ENCODE assay signal across 7 cellular contexts in genomic region chr1:9823693-9823942, GRCh38. TPM values are rescaled to one million over a fixed set of nuclear protein-coding genes. Genes with fewer than 3 reads are reported as not detected.
DNase-seq lines count a peak whose midpoint lies in the region; ATAC-seq and TF ChIP-seq lines count a peak whose summit lies in the region.

No MANE protein-coding gene starts in this region.

- H3K9me3 ChIP-seq in IMR-90 (ENCODE audit: control insufficient read depth, insufficient read depth, low read length), result no peaks in the 10 kb centered on the region
- no peaks in the 10 kb centered on the region for H3K9me3 ChIP-seq in neural cell (ENCODE audit: low read length)

- TF ChIP-seq RAD21 in IMR-90 (IDR thresholded peaks at IDR 0.05; ENCODE audit: low read length), result no peak
- no peak for TF ChIP-seq RAD21 in neural cell (conservative IDR thresholded peaks at IDR 0.05)

- peak overlapping the region; percentile 83 for H2AK9ac ChIP-seq in IMR-90 (replicated peaks; ENCODE audit: low read depth, low read length, poor library complexity)

- no peak overlapping the region for H3K23ac ChIP-seq in IMR-90 (ENCODE audit: low read depth, low read length)

- 0 out of 2 replicates have a peak, but pooled peaks cover 2% of the 10 kb centered on the region for H3K4me1 ChIP-seq in IMR-90 (ENCODE audit: control insufficient read depth, insufficient read depth, low read length)

- H3K79me1 ChIP-seq in IMR-90 (ENCODE audit: low read depth in 1 of 2, low read length in 2 of 2), result peaks cover 12 to 33% of the 10 kb centered on the region in 2 experiments

- no peak overlapping the region for H3K18ac ChIP-seq in IMR-90 (ENCODE audit: low read depth, low read length)

- no peak overlapping the region for H4K91ac ChIP-seq in IMR-90 (ENCODE audit: insufficient read depth, low read depth, low read length)

- H3K4me3 ChIP-seq in IMR-90 (ENCODE audit: insufficient read depth, low read depth, low read length) (peak overlapping the region; percentile 94), dorsolateral prefrontal cortex (peak overlapping the region in 57 of 59 donors; percentile 71 to 96 (median 90)), neural cell (ENCODE audit: low read length) (peak overlapping the region; percentile 94)

- BruUV-seq in IMR-90 (replicated peaks; lab: Mats Ljungman, UMichigan), result no TSS peak

- no peak overlapping the region for H3K14ac ChIP-seq in IMR-90 (replicated peaks; ENCODE audit: low read depth, low read length)

- CTCF ChIA-PET in IMR-90 (lab: Yijun Ruan, JAX), result no interaction called here

- no peak overlapping the region for H2BK20ac ChIP-seq in IMR-90 (ENCODE audit: low read depth, low read length)

- H2BK120ac ChIP-seq in IMR-90 (ENCODE audit: low read depth, low read length), result no peak overlapping the region

- H3K9me1 ChIP-seq in IMR-90 (ENCODE audit: insufficient read depth, low read length), result peaks cover 7% of the 10 kb centered on the region; the same call in 1 of the 2 replicates

- no peak overlapping the region for H3K56ac ChIP-seq in IMR-90 (ENCODE audit: extremely low read depth, insufficient read depth, low read length)

- H2BK5ac ChIP-seq in IMR-90 (ENCODE audit: low read depth, low read length, poor library complexity, severe bottlenecking), result no peak overlapping the region

- no peak for TF ChIP-seq EP300 in neural cell (conservative IDR thresholded peaks at IDR 0.05; ENCODE audit: poor library complexity, severe bottlenecking)

- peaks cover 35% of the 10 kb centered on the region for H3K79me2 ChIP-seq in neural cell (replicated peaks; ENCODE audit: insufficient read depth, low read length)

- H3K27ac ChIP-seq in IMR-90 (ENCODE audit: insufficient read depth, low read length) (no peak overlapping the region; the same call in 1 of the 2 replicates), dorsolateral prefrontal cortex (peak overlapping the region in 56 of 59 donors; percentile 45 to 98 (median 92)), neural cell (ENCODE audit: low read length) (peak overlapping the region; percentile 57)

- ATAC-seq in GM21360 (IDR thresholded peaks at IDR 0.05; ENCODE audit: unreplicated experiment) (peak; percentile 26), IMR-90 (ENCODE audit: low read depth) (peak; percentile 45), HG03469 (IDR thresholded peaks at IDR 0.05; ENCODE audit: unreplicated experiment) (no peak)

- DNase-seq in IMR-90 (no peak), dorsolateral prefrontal cortex (no peak), NCI-H2196 (lab: John Stamatoyannopoulos, UW; ENCODE audit: unreplicated experiment) (no peak), A172 (ENCODE audit: low spot score) (no peak)

- no peak overlapping the region for H4K5ac ChIP-seq in IMR-90 (ENCODE audit: low read depth, low read length)

- H3K36me3 ChIP-seq in IMR-90 (ENCODE audit: control insufficient read depth, insufficient read depth, low read length) (no peaks in the 10 kb centered on the region), neural cell (ENCODE audit: insufficient read depth, low read length) (no peaks in the 10 kb centered on the region)

- H3K27me3 ChIP-seq in IMR-90 (ENCODE audit: control insufficient read depth, insufficient read depth, low read length) (no peaks in the 10 kb centered on the region), dorsolateral prefrontal cortex (no peaks in the 10 kb centered on the region), neural cell (ENCODE audit: insufficient read depth, low read depth, low read length) (no peaks in the 10 kb centered on the region)

- peak; percentile 42; the same call in 1 of the 2 replicates for TF ChIP-seq POLR2A in IMR-90 (IDR thresholded peaks at IDR 0.05; ENCODE audit: low read depth, low read length)

- H3K4me2 ChIP-seq in IMR-90 (ENCODE audit: low read depth, low read length) (no peak overlapping the region), neural cell (ENCODE audit: low read length) (no peak overlapping the region)

- TF ChIP-seq CTCF in IMR-90 (conservative IDR thresholded peaks at IDR 0.05; ENCODE audit: low read depth, low read length) (no peak), dorsolateral prefrontal cortex (IDR thresholded peaks at IDR 0.05 in 54 of 56, conservative IDR thresholded peaks at IDR 0.05 in 2 of 56; ENCODE audit: low read depth in 1 of 56, partially characterized antibody in 56 of 56) (no peak), neural cell (IDR thresholded peaks at IDR 0.05; ENCODE audit: poor library complexity, severe bottlenecking) (peak; percentile 4)

- H3K9ac ChIP-seq in IMR-90 (ENCODE audit: low read depth, low read length) (no peak overlapping the region), neural cell (ENCODE audit: low read length) (peak overlapping the region; percentile 86)

- 0% methylated on average over 15 of the region's 40 CpGs; no CpG with 5 or more reads in 1 of the 2 experiments for WGBS in IMR-90 (ENCODE audit: extremely low coverage in 2 of 2, insufficient read length in 1 of 2), 2 experiments

- no peak overlapping the region for H4K8ac ChIP-seq in IMR-90 (ENCODE audit: low read depth in 2 of 2, low read length in 2 of 2)

- in situ Hi-C loops in IMR-90 (cut with MboI; ENCODE audit: low sequenced_read_pairs), result no loop called here

- dilution Hi-C loops in IMR-90 (cut with HindIII; ENCODE audit: low sequenced_read_pairs, unreplicated experiment), result no loop called here

- no peaks in the 10 kb centered on the region for H3K9me2 ChIP-seq in neural cell (ENCODE audit: insufficient read depth, low read length)

- no peak overlapping the region; the same call in 1 of the 2 replicates for H3K4ac ChIP-seq in IMR-90 (ENCODE audit: low read depth, low read length)

- H4K20me1 ChIP-seq in IMR-90 (ENCODE audit: insufficient read depth, low read length) (peaks cover 31% of the 10 kb centered on the region), neural cell (ENCODE audit: insufficient read depth) (no peaks in the 10 kb centered on the region)

- no peak overlapping the region for H2AK5ac ChIP-seq in IMR-90 (ENCODE audit: low read depth, low read length)

- no peaks in the 10 kb centered on the region for H3F3A ChIP-seq in neural cell (ENCODE audit: insufficient read depth, low read length, poor library complexity, severe bottlenecking)

- no peak overlapping the region for H2BK15ac ChIP-seq in IMR-90 (ENCODE audit: low read depth, low read length)

- intact Hi-C loops in IMR-90 (cut with micrococcal nuclease) (loop anchor here (5.0 kb wide), 1 partner anchor 41 kb away; no protein-coding TSS in a partner anchor), dorsolateral prefrontal cortex (cut with DNase I) (loop anchor here in 1 of 2 donors (2.0 to 10.0 kb wide), 3 partner anchors 235 to 871 kb away; partner anchors contain the start of gene TMEM201)

- POLR2A ChIA-PET in IMR-90 (lab: Charles Lee; ENCODE audit: unreplicated experiment), result no interaction called here

- peak overlapping the region; percentile 91 for H2AFZ ChIP-seq in IMR-90 (replicated peaks; ENCODE audit: low read length, poor library complexity)
- no peak overlapping the region for H2AFZ ChIP-seq in neural cell (ENCODE audit: low read depth, low read length)

TF ChIP-seq in IMR-90, 13 proteins besides CTCF, POLR2A, EP300 and RAD21:
- TF ChIP-seq MAZ (IDR thresholded peaks at IDR 0.05; ENCODE audit: borderline replicate concordance, low read depth, low read length) (no peak), FOS (IDR thresholded peaks at IDR 0.05; ENCODE audit: low read depth, low read length) (no peak), RFX5 (IDR thresholded peaks at IDR 0.05; ENCODE audit: low read depth, low read length) (no peak), MAFK (IDR thresholded peaks at IDR 0.05; ENCODE audit: low read depth, low read length) (no peak)

TF ChIP-seq in neural cell, 6 proteins besides CTCF, POLR2A, EP300 and RAD21:
- TF ChIP-seq TAF1 (IDR thresholded peaks at IDR 0.05; ENCODE audit: low read depth) (no peak), SMC3 (conservative IDR thresholded peaks at IDR 0.05; ENCODE audit: poor library complexity) (no peak), REST (IDR thresholded peaks at IDR 0.05; ENCODE audit: borderline replicate concordance) (no peak), POLR2AphosphoS5 (IDR thresholded peaks at IDR 0.05) (peak; percentile 88), MXI1 (conservative IDR thresholded peaks at IDR 0.05; ENCODE audit: poor library complexity, severe bottlenecking) (no peak), EZH2 (IDR thresholded peaks at IDR 0.05; ENCODE audit: borderline replicate concordance, insufficient read depth, low read length, poor library complexity, severe bottlenecking) (no peak)

RNA-seq across cellular contexts. Expression of gene CLSTN1, which starts 0.1 kb away (rescaled TPM):
- total RNA-seq in IMR-90 (2012; rRNA removed) (30.1 and 31.9 TPM in 2 replicates), dorsolateral prefrontal cortex (100 to 1,000 TPM; 260 to 770 (median 557) TPM)
- polyA plus RNA-seq in IMR-90 (2012; rRNA removed) (55.0 and 72.2 TPM in 2 replicates), neural cell (77.2 and 81.0 TPM in 2 replicates)
- 61.7 and 74.8 TPM in 2 replicates for polyA plus RNA-seq in IMR-90 (2012; cell fraction: cytosol; rRNA removed)
- polyA plus RNA-seq in IMR-90 (2012; cell fraction: nucleus; rRNA removed; ENCODE audit: low replicate concordance), result 63.4 and 67.9 TPM in 2 replicates
- polyA minus RNA-seq in neural cell, result 134 TPM in 2 replicates
- 24.3 and 27.2 TPM in 2 replicates for total RNA-seq in A172 (2014; rRNA removed; shearing (Covaris generic))
